ENCODE assay signal across 14 cellular contexts in genomic region chr17:77862890-77863813, GRCh38.
DNase-seq lines count a peak whose midpoint lies in the region; ATAC-seq, FAIRE-seq and TF ChIP-seq lines count a peak whose summit lies in the region.
"Had no signal": no experiment of that assay in that cellular context is flagged by ENCODE, and none has a peak within 500 bp of the region (broad histone marks: within the 10 kb centered on the region; RNA-seq: fewer than 3 reads in every experiment).

No MANE protein-coding gene starts in this region.

- no peak overlapping the region for H2BK12ac ChIP-seq in neuronal stem cell (ENCODE audit: low read length)

- H3K4me3 ChIP-seq in neuronal stem cell (ENCODE audit: low read length in 2 of 2) (no peak overlapping the region), lower leg skin (ENCODE audit: low read depth, poor library complexity, severe bottlenecking) (no peak overlapping the region)

- H3K4me1 ChIP-seq in neuronal stem cell (ENCODE audit: control insufficient read depth in 2 of 2, insufficient read depth in 1 of 2, low read depth in 1 of 2, low read length in 2 of 2), result peaks cover 2 to 7% of the 10 kb centered on the region in 2 donors

- no peaks in the 10 kb centered on the region for H3K9me3 Mint-ChIP-seq in dendritic cell treated with granulocyte-macrophage colony-stimulating factor and Interleukin-4, amounts not matched to agents 40 ng/mL and 50 ng/mL, for 4 days
- H3K9me3 Mint-ChIP-seq: nephron; stimulated activated naive CD8-positive, alpha-beta T cell treated with anti-CD3 and anti-CD28 coated beads, Interleukin-15, Interleukin-2, amounts not matched to agents 100 ng/mL and 50 ng/mL, for 24 hours had no signal

- H3K18ac ChIP-seq in neuronal stem cell (ENCODE audit: low read length), result peak overlapping the region; percentile 40

- H3K27me3 ChIP-seq in neuronal stem cell (ENCODE audit: control insufficient read depth in 3 of 3, insufficient read depth in 3 of 3, low read depth in 1 of 3, low read length in 3 of 3), result peaks cover 0 to 17% (median 0%) of the 10 kb centered on the region in 3 experiments

- peak; percentile 70 for FAIRE-seq in HTR-8/SVneo (lab: Jason Lieb, UNC)
- FAIRE-seq: endometrium had no signal

- peak overlapping the region; percentile 64 for H2AFZ ChIP-seq in neuronal stem cell (ENCODE audit: low read length)

- no CpG with 5 or more reads among the region's 14 CpGs for WGBS in neuronal stem cell (ENCODE audit: extremely low coverage in 2 of 2, insufficient read length in 2 of 2, insufficient replicate concordance in 1 of 2), 2 donors
- 67 to 78% methylated on average over 14 of the region's 14 CpGs for WGBS in lower leg skin, 2 donors

- H3K9ac ChIP-seq in neuronal stem cell (ENCODE audit: low read depth, low read length, poor library complexity), result no peak overlapping the region

- no peak overlapping the region for H3K14ac ChIP-seq in neuronal stem cell (ENCODE audit: low read length)

- TF ChIP-seq POLR2A in lower leg skin (IDR thresholded peaks at IDR 0.05), result no peak

- H3K27me3 Mint-ChIP-seq in dendritic cell treated with granulocyte-macrophage colony-stimulating factor and Interleukin-4, amounts not matched to agents 40 ng/mL and 50 ng/mL, for 4 days, result peaks cover 73% of the 10 kb centered on the region

- H2BK15ac ChIP-seq in neuronal stem cell (ENCODE audit: low read length), result no peak overlapping the region

- no peak overlapping the region for H3K4me2 ChIP-seq in neuronal stem cell (ENCODE audit: insufficient read depth, low read length, poor library complexity, severe bottlenecking)

- DNase-seq in DMS53 (lab: John Stamatoyannopoulos, UW) (peak; percentile 9), DMS53 treated with DMSO at 0.1 percent for 48 hours (lab: John Stamatoyannopoulos, UW; ENCODE audit: unreplicated experiment) (no peak), HTR-8/SVneo (ENCODE audit: insufficient read length, low spot score) (no peak), neuronal stem cell (ENCODE audit: low spot score) (no peak), lower leg skin (ENCODE audit: low spot score in 2 of 2) (no peak)
- DNase-seq: 8988T; activated naive CD4-positive, alpha-beta T cell treated with Interleukin-2 at 50 U/mL for 16 hours; COR-L47 had no signal

- no peak overlapping the region for H2BK5ac ChIP-seq in neuronal stem cell (ENCODE audit: low read length)

- ATAC-seq in HG02642 (IDR thresholded peaks at IDR 0.05; ENCODE audit: poor library complexity, unreplicated experiment) (no peak), GM19463 (IDR thresholded peaks at IDR 0.05; ENCODE audit: unreplicated experiment) (no peak)

- H4K91ac ChIP-seq in neuronal stem cell (ENCODE audit: low read depth, low read length, poor library complexity), result no peak overlapping the region

- no peaks in the 10 kb centered on the region for H3K36me3 Mint-ChIP-seq in dendritic cell treated with granulocyte-macrophage colony-stimulating factor and Interleukin-4, amounts not matched to agents 40 ng/mL and 50 ng/mL, for 4 days (ENCODE audit: low read depth)

- peaks cover 51% of the 10 kb centered on the region for H3K4me1 Mint-ChIP-seq in dendritic cell treated with granulocyte-macrophage colony-stimulating factor and Interleukin-4, amounts not matched to agents 40 ng/mL and 50 ng/mL, for 4 days (ENCODE audit: low read depth)

- no peak for TF ChIP-seq CTCF in lower leg skin (IDR thresholded peaks at IDR 0.05)

- no peak overlapping the region for H3K27ac ChIP-seq in neuronal stem cell (replicated peaks; ENCODE audit: low read length)

- H3K79me1 ChIP-seq in neuronal stem cell (ENCODE audit: low read depth, low read length), result no peaks in the 10 kb centered on the region

- H3K4ac ChIP-seq in neuronal stem cell (ENCODE audit: low read length), result no peak overlapping the region

- intact Hi-C loops in dendritic cell treated with granulocyte-macrophage colony-stimulating factor and Interleukin-4, amounts not matched to agents 40 ng/mL and 50 ng/mL, for 4 days (cut with micrococcal nuclease), result no loop called here
- intact Hi-C loops in lower leg skin (cut with DNase I; ENCODE audit: low total_unique reads), result no loop called here

- H3K9me3 ChIP-seq in neuronal stem cell (replicated peaks in 1 of 2; ENCODE audit: control insufficient read depth in 2 of 2, insufficient read depth in 1 of 2, low read depth in 1 of 2, low read length in 2 of 2), result peaks cover 0 to 2% of the 10 kb centered on the region in 2 donors

- no peak overlapping the region for H2BK120ac ChIP-seq in neuronal stem cell (ENCODE audit: low read depth, low read length)

- peak overlapping the region; percentile 64 for H3K27ac Mint-ChIP-seq in dendritic cell treated with granulocyte-macrophage colony-stimulating factor and Interleukin-4, amounts not matched to agents 40 ng/mL and 50 ng/mL, for 4 days
- H3K27ac Mint-ChIP-seq: stimulated activated naive CD8-positive, alpha-beta T cell treated with anti-CD3 and anti-CD28 coated beads, Interleukin-15, Interleukin-2, amounts not matched to agents 100 ng/mL and 50 ng/mL, for 24 hours had no signal

- no peaks in the 10 kb centered on the region for H3K36me3 ChIP-seq in neuronal stem cell (replicated peaks in 1 of 2; ENCODE audit: control insufficient read depth in 2 of 2, insufficient read depth in 2 of 2, low read length in 2 of 2)

- H2AK5ac ChIP-seq in neuronal stem cell (ENCODE audit: low read depth, low read length), result no peak overlapping the region

- no peak overlapping the region for H4K8ac ChIP-seq in neuronal stem cell (ENCODE audit: low read depth, low read length)

- no peak overlapping the region for H3K23ac ChIP-seq in neuronal stem cell (ENCODE audit: low read depth, low read length, poor library complexity)

- H3K4me3 Mint-ChIP-seq in dendritic cell treated with granulocyte-macrophage colony-stimulating factor and Interleukin-4, amounts not matched to agents 40 ng/mL and 50 ng/mL, for 4 days, result no peak overlapping the region
- H3K4me3 Mint-ChIP-seq: nephron; stimulated activated naive CD8-positive, alpha-beta T cell treated with anti-CD3 and anti-CD28 coated beads, Interleukin-15, Interleukin-2, amounts not matched to agents 100 ng/mL and 50 ng/mL, for 24 hours had no signal
